Comparison of ENCODE assay signal across 23 cellular contexts in the genomic region with DNA sequence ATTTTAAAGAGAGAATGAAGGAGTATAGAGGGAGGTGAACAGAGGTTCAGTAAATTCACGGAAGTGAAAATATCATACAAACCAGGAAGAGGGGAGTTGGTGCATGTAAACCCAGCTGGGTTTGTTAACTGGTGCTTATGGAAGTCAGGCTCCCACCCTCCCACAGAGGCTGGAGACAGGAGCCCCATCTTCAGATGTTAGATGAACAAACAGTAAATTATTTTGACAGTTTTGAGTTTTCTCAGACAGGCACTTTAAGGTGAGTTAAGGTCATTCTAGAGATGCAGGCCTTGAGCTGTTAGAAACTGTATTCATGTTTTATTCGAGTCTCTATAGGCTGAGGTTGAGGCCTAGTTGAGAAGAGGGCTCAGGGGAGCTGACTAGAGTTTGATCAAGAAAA. TPM values are rescaled to one million over a fixed set of nuclear protein-coding genes. Genes with fewer than 3 reads are reported as not detected.
A peak's percentile ranks its signal among the peaks of the same experiment; 100 is the strongest.
DNase-seq lines count a peak whose midpoint lies in the region; ATAC-seq and TF ChIP-seq lines count a peak whose summit lies in the region.
"Had no signal": no experiment of that assay in that cellular context is flagged by ENCODE, and none has a peak within 500 bp of the region (broad histone marks: within the 10 kb centered on the region; RNA-seq: fewer than 3 reads in every experiment).

No MANE protein-coding gene starts in this region.

- H3K9me3 ChIP-seq in Caco-2 = no peaks in the 10 kb centered on the region
- H3K9me3 ChIP-seq: ascending aorta, BLaER1, heart left ventricle, right lobe of liver, transverse colon had no signal

- no peak for ATAC-seq in natural killer cell
- ATAC-seq in HG03097 (IDR thresholded peaks at IDR 0.05; ENCODE audit: low FRiP score, unreplicated experiment) = no peak
- no peak for ATAC-seq in stimulated activated naive B cell treated with anti-CD40 and anti-IgM and Interleukin-4, amounts not matched to agents 10 μg/mL and 1 μg/mL and 100 μg/mL, for 72 hours (replicated peaks)
- ATAC-seq: heart left ventricle, left colon, right lobe of liver had no signal

- H3K4me3 ChIP-seq in Caco-2 (ENCODE audit: low read depth, low read length) = no peak overlapping the region
- H3K4me3 ChIP-seq: ascending aorta, BLaER1, heart left ventricle, right lobe of liver, transverse colon had no signal

- peaks cover 37% of the 10 kb centered on the region for H3K4me1 ChIP-seq in Caco-2
- H3K4me1 ChIP-seq: ascending aorta, BLaER1, right lobe of liver had no signal

- peak overlapping the region; percentile 36 for H3K27ac Mint-ChIP-seq in activated CD4-positive, alpha-beta T cell treated with anti-CD3 and anti-CD28 coated beads, Interleukin-2, amount 10 ng/mL, durations not matched to agents 24 days and 14 days
- H3K27ac Mint-ChIP-seq in Caco-2 (ENCODE audit: unreplicated experiment) (peak overlapping the region; percentile 34), natural killer cell (peak overlapping the region; percentile 25 to 63)
- peak overlapping the region; percentile 53 for H3K27ac Mint-ChIP-seq in activated CD4-positive, alpha-beta memory T cell treated with anti-CD3 and anti-CD28 coated beads for 36 hours
- H3K27ac Mint-ChIP-seq in stimulated activated naive B cell treated with anti-CD40 and anti-IgM and Interleukin-4, amounts not matched to agents 10 μg/mL and 1 μg/mL and 100 μg/mL, for 72 hours = no peak overlapping the region
- H3K27ac Mint-ChIP-seq: activated naive CD4-positive, alpha-beta T cell treated with anti-CD3 and anti-CD28 coated beads for 36 hours; H9 had no signal

- POLR2A ChIA-PET in Caco-2 (lab: Charles Lee) = no interaction called here
- POLR2A ChIA-PET in activated CD4-positive, alpha-beta memory T cell treated with anti-CD3 and anti-CD28 coated beads for 36 hours (lab: Charles Lee) = interaction anchor here (1.1 kb wide), 1 partner anchor 15 kb away, joined by 4 read pairs; no protein-coding TSS in a partner anchor

- no peak for DNase-seq in activated CD4-positive, alpha-beta T cell treated with anti-CD3 and anti-CD28 coated beads, Interleukin-2, amount 10 ng/mL, durations not matched to agents 24 days and 14 days
- DNase-seq in activated CD4-positive, alpha-beta T cell treated with anti-CD3 and anti-CD28 coated beads for 48 hours = no peak
- DNase-seq in Caco-2 (no peak), natural killer cell (no peak), AG08396 (ENCODE audit: low spot score) (no peak)
- DNase-seq in activated CD4-positive, alpha-beta memory T cell treated with anti-CD3 and anti-CD28 coated beads for 36 hours = no peak
- DNase-seq in stimulated activated naive B cell treated with anti-CD40 and anti-IgM and Interleukin-4, amounts not matched to agents 10 μg/mL and 1 μg/mL and 100 μg/mL, for 72 hours = no peak
- DNase-seq: activated CD4-positive, CD25-positive, alpha-beta regulatory T cell treated with anti-CD3 and anti-CD28 coated beads, Interleukin-2, amount 50 U/mL, for 72 hours; activated naive CD4-positive, alpha-beta T cell treated with anti-CD3 and anti-CD28 coated beads for 36 hours; caudate nucleus; H9; heart left ventricle; left colon; midbrain; NCI-H1436 treated with DMSO at 0.1 percent for 48 hours; NCI-H524; posterior cingulate gyrus; right lobe of liver; transverse colon had no signal

- CTCF ChIA-PET in Caco-2 (lab: Charles Lee) = no interaction called here
- CTCF ChIA-PET in activated CD4-positive, alpha-beta memory T cell treated with anti-CD3 and anti-CD28 coated beads for 36 hours (lab: Charles Lee) = interaction anchor here (1.2 kb wide), 1 partner anchor 20 kb away, joined by 3 read pairs; no protein-coding TSS in a partner anchor

- TF ChIP-seq CTCF in Caco-2 (IDR thresholded peaks at IDR 0.05; ENCODE audit: insufficient read depth in 1 of 2, low read depth in 1 of 2, low read length in 1 of 2, severe bottlenecking in 1 of 2, unreplicated experiment in 1 of 2) (no peak), natural killer cell (IDR thresholded peaks at IDR 0.05) (no peak)

- H3K27me3 Mint-ChIP-seq in activated CD4-positive, alpha-beta T cell treated with anti-CD3 and anti-CD28 coated beads, Interleukin-2, amount 10 ng/mL, durations not matched to agents 24 days and 14 days = no peaks in the 10 kb centered on the region
- H3K27me3 Mint-ChIP-seq in Caco-2 (ENCODE audit: insufficient read depth, unreplicated experiment) (no peaks in the 10 kb centered on the region), natural killer cell (ENCODE audit: low read depth in 2 of 2) (no peaks in the 10 kb centered on the region)
- H3K27me3 Mint-ChIP-seq in activated CD4-positive, alpha-beta memory T cell treated with anti-CD3 and anti-CD28 coated beads for 36 hours = no peaks in the 10 kb centered on the region
- no peaks in the 10 kb centered on the region for H3K27me3 Mint-ChIP-seq in stimulated activated naive B cell treated with anti-CD40 and anti-IgM and Interleukin-4, amounts not matched to agents 10 μg/mL and 1 μg/mL and 100 μg/mL, for 72 hours

- peak overlapping the region; percentile 6 for H3K4me3 Mint-ChIP-seq in activated CD4-positive, alpha-beta T cell treated with anti-CD3 and anti-CD28 coated beads, Interleukin-2, amount 10 ng/mL, durations not matched to agents 24 days and 14 days
- no peak overlapping the region for H3K4me3 Mint-ChIP-seq in Caco-2 (ENCODE audit: unreplicated experiment)
- H3K4me3 Mint-ChIP-seq in activated CD4-positive, alpha-beta memory T cell treated with anti-CD3 and anti-CD28 coated beads for 36 hours = no peak overlapping the region
- H3K4me3 Mint-ChIP-seq in natural killer cell = no peak overlapping the region
- H3K4me3 Mint-ChIP-seq in stimulated activated naive B cell treated with anti-CD40 and anti-IgM and Interleukin-4, amounts not matched to agents 10 μg/mL and 1 μg/mL and 100 μg/mL, for 72 hours = no peak overlapping the region
- H3K4me3 Mint-ChIP-seq: activated naive CD4-positive, alpha-beta T cell treated with anti-CD3 and anti-CD28 coated beads for 36 hours; H9; neural crest cell had no signal

- H3K9me3 Mint-ChIP-seq in activated CD4-positive, alpha-beta T cell treated with anti-CD3 and anti-CD28 coated beads, Interleukin-2, amount 10 ng/mL, durations not matched to agents 24 days and 14 days = no peaks in the 10 kb centered on the region
- H3K9me3 Mint-ChIP-seq in Caco-2 (ENCODE audit: unreplicated experiment) (no peaks in the 10 kb centered on the region), natural killer cell (no peaks in the 10 kb centered on the region)
- H3K9me3 Mint-ChIP-seq in activated CD4-positive, alpha-beta memory T cell treated with anti-CD3 and anti-CD28 coated beads for 36 hours = no peaks in the 10 kb centered on the region
- no peaks in the 10 kb centered on the region for H3K9me3 Mint-ChIP-seq in stimulated activated naive B cell treated with anti-CD40 and anti-IgM and Interleukin-4, amounts not matched to agents 10 μg/mL and 1 μg/mL and 100 μg/mL, for 72 hours
- H3K9me3 Mint-ChIP-seq: activated naive CD4-positive, alpha-beta T cell treated with anti-CD3 and anti-CD28 coated beads for 36 hours; H9; neural crest cell had no signal

- no TSS peak for BruUV-seq in Caco-2 (replicated peaks; lab: Mats Ljungman, UMichigan)

- intact Hi-C loops in activated CD4-positive, alpha-beta T cell treated with anti-CD3 and anti-CD28 coated beads, Interleukin-2, amount 10 ng/mL, durations not matched to agents 24 days and 14 days (cut with micrococcal nuclease) = no loop called here
- intact Hi-C loops in Caco-2 (cut with micrococcal nuclease; ENCODE audit: unreplicated experiment) (no loop called here), natural killer cell (cut with micrococcal nuclease) (no loop called here)
- intact Hi-C loops in activated CD4-positive, alpha-beta memory T cell treated with anti-CD3 and anti-CD28 coated beads for 36 hours (cut with micrococcal nuclease) = loop anchor here (1.0 kb wide), 2 partner anchors 14 kb away; no protein-coding TSS in a partner anchor

- no peaks in the 10 kb centered on the region for H3K36me3 ChIP-seq in Caco-2 (ENCODE audit: control insufficient read depth, insufficient read depth, low read length)
- H3K36me3 ChIP-seq: ascending aorta, right lobe of liver, transverse colon had no signal

- H3K36me3 Mint-ChIP-seq in activated CD4-positive, alpha-beta T cell treated with anti-CD3 and anti-CD28 coated beads, Interleukin-2, amount 10 ng/mL, durations not matched to agents 24 days and 14 days (ENCODE audit: low read depth) = peaks cover 24% of the 10 kb centered on the region
- H3K36me3 Mint-ChIP-seq in Caco-2 (ENCODE audit: insufficient read depth, unreplicated experiment) = peaks cover 5% of the 10 kb centered on the region
- H3K36me3 Mint-ChIP-seq in activated CD4-positive, alpha-beta memory T cell treated with anti-CD3 and anti-CD28 coated beads for 36 hours = peaks cover 5% of the 10 kb centered on the region
- H3K36me3 Mint-ChIP-seq in natural killer cell = no peaks in the 10 kb centered on the region
- peaks cover 0 to 4% of the 10 kb centered on the region in 2 donors for H3K36me3 Mint-ChIP-seq in stimulated activated naive B cell treated with anti-CD40 and anti-IgM and Interleukin-4, amounts not matched to agents 10 μg/mL and 1 μg/mL and 100 μg/mL, for 72 hours

- no peaks in the 10 kb centered on the region for H3K27me3 ChIP-seq in Caco-2 (replicated peaks; ENCODE audit: control insufficient read depth, insufficient read depth, low read length)
- H3K27me3 ChIP-seq: ascending aorta, BLaER1, heart left ventricle, right lobe of liver, transverse colon had no signal

- peaks cover 75% of the 10 kb centered on the region for H3K4me1 Mint-ChIP-seq in activated CD4-positive, alpha-beta T cell treated with anti-CD3 and anti-CD28 coated beads, Interleukin-2, amount 10 ng/mL, durations not matched to agents 24 days and 14 days
- H3K4me1 Mint-ChIP-seq in Caco-2 (ENCODE audit: low read depth, unreplicated experiment) (peaks cover 39% of the 10 kb centered on the region), natural killer cell (peaks cover 42 to 47% of the 10 kb centered on the region in 2 donors)
- peaks cover 76% of the 10 kb centered on the region for H3K4me1 Mint-ChIP-seq in activated CD4-positive, alpha-beta memory T cell treated with anti-CD3 and anti-CD28 coated beads for 36 hours (ENCODE audit: low read depth)
- peaks cover 8 to 14% of the 10 kb centered on the region in 2 donors for H3K4me1 Mint-ChIP-seq in stimulated activated naive B cell treated with anti-CD40 and anti-IgM and Interleukin-4, amounts not matched to agents 10 μg/mL and 1 μg/mL and 100 μg/mL, for 72 hours
- H3K4me1 Mint-ChIP-seq: neural crest cell had no signal

RNA-seq across cellular contexts. Expression of gene FUCA2, which starts 41.8 kb away (rescaled TPM):
- 14.4 and 16.1 TPM in 2 replicates for total RNA-seq in activated CD4-positive, alpha-beta T cell treated with anti-CD3 and anti-CD28 coated beads, Interleukin-2, amount 10 ng/mL, durations not matched to agents 24 days and 14 days
- total RNA-seq in Caco-2 (2022) (102 and 119 TPM in 2 replicates), natural killer cell (10 to 100 TPM; 10.5 to 15.5 (median 13.0) TPM)
- total RNA-seq in activated CD4-positive, alpha-beta memory T cell treated with anti-CD3 and anti-CD28 coated beads for 36 hours = 10 to 100 TPM; 16.5 to 16.8 TPM
